ENCODE assay signal across 23 cellular contexts in the genomic region with DNA sequence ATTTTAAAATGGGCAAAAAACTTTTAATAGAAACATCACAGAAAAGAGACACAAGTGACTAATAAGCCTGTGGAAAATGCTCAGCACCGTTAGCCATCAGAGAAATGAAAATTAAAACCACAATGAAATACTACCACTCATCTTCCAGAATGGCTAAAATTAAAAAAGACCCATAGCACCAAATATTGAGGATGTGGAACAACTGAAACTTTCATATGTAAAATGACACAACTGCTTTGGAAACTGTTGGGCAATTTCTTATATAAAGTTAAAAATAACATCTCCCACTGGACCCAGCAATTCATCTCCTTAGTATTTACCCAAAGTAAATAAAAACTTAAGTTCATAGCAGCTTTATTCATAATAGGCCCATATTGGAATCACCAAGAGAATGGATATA.
"Had no signal": no experiment of that assay in that cellular context is flagged by ENCODE, and none has a peak within 500 bp of the region (broad histone marks: within the 10 kb centered on the region; RNA-seq: fewer than 3 reads in every experiment).

No MANE protein-coding gene starts in this region.

- DNase-seq: activated B cell treated with CpG ODN at 0.5 μM for 24 hours; activated CD4-positive, alpha-beta T cell treated with anti-CD3 and anti-CD28 coated beads for 36 hours; activated CD4-positive, alpha-beta T cell treated with anti-CD3 and anti-CD28 coated beads, Interleukin-2, amount 50 U/mL, for 48 hours; activated naive CD4-positive, alpha-beta T cell treated with anti-CD3 and anti-CD28 coated beads for 36 hours; activated naive CD8-positive, alpha-beta T cell treated with anti-CD3 and anti-CD28 coated beads, Interleukin-2, amount 50 U/mL, for 24 hours; activated T-cell treated with anti-CD3 and anti-CD28 coated beads, Interleukin-2, amount 50 U/mL, for 48 hours; anterior cingulate cortex; body of pancreas; effector CD8-positive, alpha-beta T cell; erythroblast; head of caudate nucleus; hypothalamus; nephron progenitor cell; sigmoid colon; stimulated activated CD4-positive, alpha-beta T cell treated with anti-CD3 and anti-CD28 coated beads, Interleukin-2, amount 100 ng/mL, for 48 hours; stimulated activated CD8-positive, alpha-beta memory T cell treated with anti-CD3 and anti-CD28 coated beads, Interleukin-4, amount 100 ng/mL, for 48 hours; stimulated activated naive B cell treated with anti-CD40 and anti-IgM and Interleukin-4, amounts not matched to agents 10 μg/mL and 1 μg/mL and 100 μg/mL, for 72 hours; T1000; testis; trophoblast cell; uterus had no signal

- H3K4me1 ChIP-seq: body of pancreas, gastroesophageal sphincter, sigmoid colon, testis, uterus had no signal

- H3K36me3 ChIP-seq: cardiac muscle cell, gastroesophageal sphincter, sigmoid colon, uterus had no signal

- H3K4me3 ChIP-seq: body of pancreas, cardiac muscle cell, gastroesophageal sphincter, sigmoid colon, testis, uterus had no signal

- ATAC-seq: activated CD4-positive, alpha-beta T cell treated with anti-CD3 and anti-CD28 coated beads for 36 hours; activated naive CD8-positive, alpha-beta T cell treated with anti-CD3 and anti-CD28 coated beads, Interleukin-2, amount 50 U/mL, for 24 hours; body of pancreas; gastroesophageal sphincter; stimulated activated naive B cell treated with anti-CD40 and anti-IgM and Interleukin-4, amounts not matched to agents 10 μg/mL and 1 μg/mL and 100 μg/mL, for 72 hours had no signal

- H3K27ac ChIP-seq: body of pancreas, cardiac muscle cell, gastroesophageal sphincter, sigmoid colon, testis, uterus had no signal

- H3K9me3 ChIP-seq: body of pancreas, gastroesophageal sphincter, sigmoid colon, testis, uterus had no signal

- H3K27me3 ChIP-seq: body of pancreas, cardiac muscle cell, gastroesophageal sphincter, sigmoid colon, testis, uterus had no signal
